In the genomic region with DNA sequence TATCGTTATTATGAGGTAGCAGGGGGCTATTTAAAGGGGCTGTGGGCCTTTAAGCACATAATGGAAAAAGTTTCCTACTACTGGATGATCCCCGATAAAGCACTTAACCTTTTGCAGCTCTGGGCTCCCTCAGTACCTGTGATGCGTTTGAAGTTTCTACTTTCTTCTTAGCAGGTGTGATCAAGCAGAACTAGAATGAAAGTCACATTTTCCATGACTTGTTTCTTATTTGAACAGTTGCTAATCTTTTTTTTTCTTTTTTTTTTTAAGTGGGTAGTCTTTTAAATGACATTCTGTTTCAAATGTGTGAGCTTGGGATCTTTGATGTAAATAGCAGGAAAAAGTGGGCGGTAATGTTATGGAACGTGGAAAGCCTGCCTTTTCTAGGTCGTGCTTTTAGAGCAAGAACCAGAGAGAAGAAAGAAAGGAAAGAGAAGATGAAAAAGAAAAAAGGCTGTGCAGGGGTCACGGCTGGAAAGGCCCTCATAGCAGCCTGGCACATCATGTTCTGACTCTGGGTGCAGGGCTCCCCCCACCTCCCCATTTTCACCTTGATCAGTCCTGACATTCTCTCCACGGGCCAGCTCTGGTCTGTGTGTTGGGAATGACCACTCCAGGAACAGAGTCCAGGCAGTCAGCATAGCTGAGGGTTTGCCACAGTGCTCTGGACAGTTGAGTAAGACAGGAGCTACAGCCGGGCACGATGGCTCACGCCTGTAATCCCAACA, we compare ENCODE assay signal across 9 cellular contexts.
A peak's percentile ranks its signal among the peaks of the same experiment; 100 is the strongest.
DNase-seq lines count a peak whose midpoint lies in the region; ATAC-seq, FAIRE-seq and TF ChIP-seq lines count a peak whose summit lies in the region.
"Had no signal": no experiment of that assay in that cellular context is flagged by ENCODE, and none has a peak within 500 bp of the region (broad histone marks: within the 10 kb centered on the region; RNA-seq: fewer than 3 reads in every experiment).

No MANE protein-coding gene starts in this region.

- H3K9ac ChIP-seq in kidney (ENCODE audit: low read length in 2 of 2) (peak overlapping the region in 1 of 2 donors; percentile 38), stomach smooth muscle (ENCODE audit: low read length in 2 of 2) (peak overlapping the region; percentile 21 to 40)

- H3K4me1 ChIP-seq in kidney (ENCODE audit: control insufficient read depth in 1 of 2, insufficient read depth in 1 of 2, low read depth in 1 of 2, low read length in 2 of 2) (peaks cover 24 to 26% of the 10 kb centered on the region in 2 donors), stomach smooth muscle (ENCODE audit: control insufficient read depth, insufficient read depth, low read length) (peaks cover 52% of the 10 kb centered on the region)

- POLR2A ChIA-PET in activated CD4-positive, alpha-beta T cell treated with anti-CD3 and anti-CD28 coated beads for 36 hours (lab: Charles Lee), result interaction anchor here (0.6 to 2.6 kb wide), 19 partner anchors 10 to 819 kb away, joined by 3 to 32 read pairs (median 5); partner anchors contain the start of gene SOCS1

- H3K36me3 Mint-ChIP-seq in activated CD4-positive, alpha-beta T cell treated with anti-CD3 and anti-CD28 coated beads for 36 hours (ENCODE audit: low read depth), result peaks cover 19% of the 10 kb centered on the region
- peaks cover 15% of the 10 kb centered on the region for H3K36me3 Mint-ChIP-seq in T-helper 1 cell treated with Interleukin-12 subunit alpha and Interleukin-12 subunit beta and Interleukin-4 antibody, amounts not matched to agents 30 μg/mL and 1 μg/mL, for 36 hours (ENCODE audit: low read depth)

- CTCF ChIA-PET in activated CD4-positive, alpha-beta T cell treated with anti-CD3 and anti-CD28 coated beads for 36 hours (lab: Charles Lee), result interaction anchor here (0.6 to 2.8 kb wide), 23 partner anchors 10 to 259 kb away, joined by 3 to 18 read pairs (median 4); partner anchors contain the start of gene SOCS1

- FAIRE-seq in kidney (lab: Jason Lieb, UNC), result no peak

- DNase-seq in activated CD4-positive, alpha-beta T cell treated with anti-CD3 and anti-CD28 coated beads for 36 hours, result peak; percentile 63
- no peak for DNase-seq in activated CD4-positive, alpha-beta T cell treated with anti-CD3 and anti-CD28 coated beads for 1 hour
- DNase-seq in kidney (no peak), NCI-H1694 (lab: John Stamatoyannopoulos, UW) (no peak), dedifferentiated amniotic fluid mesenchymal stem cell (ENCODE audit: extremely low spot score) (no peak), posterior cingulate gyrus (no peak)

- peak overlapping the region; percentile 99 for H3K27ac Mint-ChIP-seq in activated CD4-positive, alpha-beta T cell treated with anti-CD3 and anti-CD28 coated beads for 36 hours
- peak overlapping the region; percentile 95 for H3K27ac Mint-ChIP-seq in T-helper 1 cell treated with Interleukin-12 subunit alpha and Interleukin-12 subunit beta and Interleukin-4 antibody, amounts not matched to agents 30 μg/mL and 1 μg/mL, for 36 hours

- peak; percentile 53 for ATAC-seq in activated CD4-positive, alpha-beta T cell treated with anti-CD3 and anti-CD28 coated beads for 36 hours

- H3K27ac ChIP-seq in kidney (ENCODE audit: low read depth in 2 of 2, low read length in 2 of 2), result peak overlapping the region; percentile 38 to 39
- peak overlapping the region; percentile 86 for H3K27ac ChIP-seq in stomach smooth muscle (ENCODE audit: low read length)

- intact Hi-C loops in activated CD4-positive, alpha-beta T cell treated with anti-CD3 and anti-CD28 coated beads for 36 hours (cut with DNase I, micrococcal nuclease), result loop anchor here (1.0 to 10.0 kb wide), 18 partner anchors 19 to 1517 kb away; partner anchors contain the start of genes LITAF (in 1 of the 2) and NUBP1 (in 1 of the 2)
- intact Hi-C loops in kidney (cut with DNase I), result no loop called here
- intact Hi-C loops in posterior cingulate gyrus (cut with DNase I), result no loop called here

- no peaks in the 10 kb centered on the region for H3K9me3 Mint-ChIP-seq in activated CD4-positive, alpha-beta T cell treated with anti-CD3 and anti-CD28 coated beads for 36 hours (ENCODE audit: low read depth)
- no peaks in the 10 kb centered on the region for H3K9me3 Mint-ChIP-seq in T-helper 1 cell treated with Interleukin-12 subunit alpha and Interleukin-12 subunit beta and Interleukin-4 antibody, amounts not matched to agents 30 μg/mL and 1 μg/mL, for 36 hours

- TF ChIP-seq CTCF in kidney (IDR thresholded peaks at IDR 0.05; ENCODE audit: borderline replicate concordance, extremely low read depth, insufficient read depth), result no peak

- H3K36me3 ChIP-seq in kidney (ENCODE audit: control insufficient read depth in 1 of 2, insufficient read depth in 2 of 2, low read length in 2 of 2) (no peaks in the 10 kb centered on the region), stomach smooth muscle (ENCODE audit: control insufficient read depth in 2 of 2, insufficient read depth in 2 of 2, low read length in 2 of 2) (no peaks in the 10 kb centered on the region)
- H3K36me3 ChIP-seq: ovary had no signal

- H3K4me3 ChIP-seq in kidney (ENCODE audit: low read length in 2 of 2) (no peak overlapping the region), stomach smooth muscle (ENCODE audit: low read length in 2 of 2) (no peak overlapping the region)
- H3K4me3 ChIP-seq: ovary had no signal

- H3K4me1 Mint-ChIP-seq in activated CD4-positive, alpha-beta T cell treated with anti-CD3 and anti-CD28 coated beads for 36 hours, result peaks cover 89% of the 10 kb centered on the region
- H3K4me1 Mint-ChIP-seq in T-helper 1 cell treated with Interleukin-12 subunit alpha and Interleukin-12 subunit beta and Interleukin-4 antibody, amounts not matched to agents 30 μg/mL and 1 μg/mL, for 36 hours (ENCODE audit: low read depth), result peaks cover 55% of the 10 kb centered on the region

- H3K4me3 Mint-ChIP-seq in activated CD4-positive, alpha-beta T cell treated with anti-CD3 and anti-CD28 coated beads for 36 hours, result peak overlapping the region; percentile 53
- peak overlapping the region; percentile 63 for H3K4me3 Mint-ChIP-seq in T-helper 1 cell treated with Interleukin-12 subunit alpha and Interleukin-12 subunit beta and Interleukin-4 antibody, amounts not matched to agents 30 μg/mL and 1 μg/mL, for 36 hours

- H3K9me3 ChIP-seq in kidney (ENCODE audit: control insufficient read depth in 1 of 2, low read length in 2 of 2), result no peaks in the 10 kb centered on the region
- H3K9me3 ChIP-seq in stomach smooth muscle (ENCODE audit: control insufficient read depth in 2 of 2, low read length in 2 of 2), result no peaks in the 10 kb centered on the region
- H3K9me3 ChIP-seq: ovary had no signal

- H3K27me3 ChIP-seq in stomach smooth muscle (ENCODE audit: control insufficient read depth in 1 of 2, insufficient read depth in 2 of 2, low read length in 2 of 2), result no peaks in the 10 kb centered on the region
- H3K27me3 ChIP-seq: ovary had no signal

- H3K27me3 Mint-ChIP-seq in activated CD4-positive, alpha-beta T cell treated with anti-CD3 and anti-CD28 coated beads for 36 hours, result no peaks in the 10 kb centered on the region
- no peaks in the 10 kb centered on the region for H3K27me3 Mint-ChIP-seq in T-helper 1 cell treated with Interleukin-12 subunit alpha and Interleukin-12 subunit beta and Interleukin-4 antibody, amounts not matched to agents 30 μg/mL and 1 μg/mL, for 36 hours (ENCODE audit: low read depth)

Comparison
In these comparisons a context has a peak if more than half of its experiments do, and no peak if none do; other contexts are left out.
1. intact Hi-C loops: an anchor here in activated CD4-positive, alpha-beta T cell treated with anti-CD3 and anti-CD28 coated beads for 36 hours (1.0 to 10.0 kb wide); none called in kidney and posterior cingulate gyrus.